1 cellular context compared by ENCODE assay signal in genomic region chr6:35962779-35963570, GRCh38.
TF ChIP-seq lines count a peak whose summit lies in the region.

No MANE protein-coding gene starts in this region.

TF ChIP-seq in GM23338, 12 proteins besides CTCF, POLR2A, EP300 and RAD21 (continued from another document):
- TF ChIP-seq EZH2 (IDR thresholded peaks at IDR 0.05; ENCODE audit: low read depth, unreplicated experiment), result no peak
- no peak for TF ChIP-seq REST (IDR thresholded peaks at IDR 0.05; ENCODE audit: unreplicated experiment)
- no peak for TF ChIP-seq CREB1 (CRISPR knock-in tag; IDR thresholded peaks at IDR 0.05; ENCODE audit: low read depth)
- TF ChIP-seq POLR2AphosphoS5 (IDR thresholded peaks at IDR 0.05; ENCODE audit: low read depth), result no peak
